ENCODE assay signal across 2 cellular contexts in genomic region chr12:75981773-75982564, GRCh38.
A peak's percentile ranks its signal among the peaks of the same experiment; 100 is the strongest.
TF ChIP-seq lines count a peak whose summit lies in the region.

No MANE protein-coding gene starts in this region.

TF ChIP-seq in HCT116, 20 proteins besides CTCF, POLR2A, EP300 and RAD21:
- TF ChIP-seq, protein P1, sequence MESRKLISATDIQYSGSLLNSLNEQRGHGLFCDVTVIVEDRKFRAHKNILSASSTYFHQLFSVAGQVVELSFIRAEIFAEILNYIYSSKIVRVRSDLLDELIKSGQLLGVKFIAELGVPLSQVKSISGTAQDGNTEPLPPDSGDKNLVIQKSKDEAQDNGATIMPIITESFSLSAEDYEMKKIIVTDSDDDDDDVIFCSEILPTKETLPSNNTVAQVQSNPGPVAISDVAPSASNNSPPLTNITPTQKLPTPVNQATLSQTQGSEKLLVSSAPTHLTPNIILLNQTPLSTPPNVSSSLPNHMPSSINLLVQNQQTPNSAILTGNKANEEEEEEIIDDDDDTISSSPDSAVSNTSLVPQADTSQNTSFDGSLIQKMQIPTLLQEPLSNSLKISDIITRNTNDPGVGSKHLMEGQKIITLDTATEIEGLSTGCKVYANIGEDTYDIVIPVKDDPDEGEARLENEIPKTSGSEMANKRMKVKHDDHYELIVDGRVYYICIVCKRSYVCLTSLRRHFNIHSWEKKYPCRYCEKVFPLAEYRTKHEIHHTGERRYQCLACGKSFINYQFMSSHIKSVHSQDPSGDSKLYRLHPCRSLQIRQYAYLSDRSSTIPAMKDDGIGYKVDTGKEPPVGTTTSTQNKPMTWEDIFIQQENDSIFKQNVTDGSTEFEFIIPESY (IDR thresholded peaks at IDR 0.05; ENCODE audit: extremely low read depth, insufficient replicate concordance, low read length): no peak
- TF ChIP-seq EZH2 (IDR thresholded peaks at IDR 0.05): no peak
- TF ChIP-seq YY1 (IDR thresholded peaks at IDR 0.05; ENCODE audit: extremely low read depth, insufficient replicate concordance, low read depth, low read length): no peak
- TF ChIP-seq TCF7L2 (IDR thresholded peaks at IDR 0.05; ENCODE audit: borderline replicate concordance, extremely low read depth, insufficient read depth, insufficient read length): no peak
- no peak for TF ChIP-seq SIN3A (IDR thresholded peaks at IDR 0.05; ENCODE audit: low read depth)
- TF ChIP-seq POLR2AphosphoS5 (IDR thresholded peaks at IDR 0.05; ENCODE audit: low read depth, low read length): peak; percentile 61
- TF ChIP-seq SP1 (IDR thresholded peaks at IDR 0.05; ENCODE audit: low read depth): peak; percentile 38; the same call in 1 of the 2 replicates
- TF ChIP-seq CEBPB (IDR thresholded peaks at IDR 0.05; ENCODE audit: low read depth): no peak
- no peak for TF ChIP-seq ZFX (IDR thresholded peaks at IDR 0.05)
- no peak for TF ChIP-seq EZH2phosphoT487 (IDR thresholded peaks at IDR 0.05; ENCODE audit: borderline replicate concordance)
- TF ChIP-seq MAX (IDR thresholded peaks at IDR 0.05): no peak
- TF ChIP-seq EGR1 (IDR thresholded peaks at IDR 0.05; ENCODE audit: low read depth): no peak
- 0 out of 2 replicates have a peak, but pooled peaks have one; percentile 9 for TF ChIP-seq JUND (IDR thresholded peaks at IDR 0.05)
- no peak for TF ChIP-seq SRF (IDR thresholded peaks at IDR 0.05; ENCODE audit: low read depth)
- TF ChIP-seq, protein P2, sequence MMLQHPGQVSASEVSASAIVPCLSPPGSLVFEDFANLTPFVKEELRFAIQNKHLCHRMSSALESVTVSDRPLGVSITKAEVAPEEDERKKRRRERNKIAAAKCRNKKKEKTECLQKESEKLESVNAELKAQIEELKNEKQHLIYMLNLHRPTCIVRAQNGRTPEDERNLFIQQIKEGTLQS (IDR thresholded peaks at IDR 0.05): no peak
- no peak for TF ChIP-seq CBX3 (IDR thresholded peaks at IDR 0.05; ENCODE audit: low read depth)

TF ChIP-seq in HepG2, 621 proteins besides CTCF, POLR2A, EP300 and RAD21:
- TF ChIP-seq MZF1 (CRISPR knock-in tag; IDR thresholded peaks at IDR 0.05; ENCODE audit: borderline replicate concordance) (no peak), ZNF160 (CRISPR knock-in tag; IDR thresholded peaks at IDR 0.05) (no peak), PTBP1 (IDR thresholded peaks at IDR 0.05; ENCODE audit: low read depth, low read length, poor library complexity, severe bottlenecking) (no peak), ZNF329 (CRISPR knock-in tag; IDR thresholded peaks at IDR 0.05; ENCODE audit: low read depth) (no peak), TIGD3 (CRISPR knock-in tag; IDR thresholded peaks at IDR 0.05; ENCODE audit: borderline replicate concordance) (no peak), CC2D1A (CRISPR knock-in tag; IDR thresholded peaks at IDR 0.05) (no peak), GATAD2A (CRISPR knock-in tag; IDR thresholded peaks at IDR 0.05) (no peak), SP140L (CRISPR knock-in tag; IDR thresholded peaks at IDR 0.05; ENCODE audit: borderline replicate concordance) (no peak), FOXA3 (CRISPR knock-in tag; IDR thresholded peaks at IDR 0.05) (no peak), PAWR (CRISPR knock-in tag; IDR thresholded peaks at IDR 0.05; ENCODE audit: borderline replicate concordance) (no peak), PPARG (CRISPR knock-in tag; conservative IDR thresholded peaks at IDR 0.05) (no peak), KLF12 (CRISPR knock-in tag; IDR thresholded peaks at IDR 0.05; ENCODE audit: borderline replicate concordance) (no peak), ZNF367 (CRISPR knock-in tag; IDR thresholded peaks at IDR 0.05; ENCODE audit: borderline replicate concordance) (no peak), ZNF670 (CRISPR knock-in tag; IDR thresholded peaks at IDR 0.05; ENCODE audit: borderline replicate concordance) (no peak), EEA1 (CRISPR knock-in tag; IDR thresholded peaks at IDR 0.05; ENCODE audit: borderline replicate concordance) (no peak), SMARCE1 (IDR thresholded peaks at IDR 0.05; ENCODE audit: borderline replicate concordance) (no peak)
- TF ChIP-seq, protein P3, sequence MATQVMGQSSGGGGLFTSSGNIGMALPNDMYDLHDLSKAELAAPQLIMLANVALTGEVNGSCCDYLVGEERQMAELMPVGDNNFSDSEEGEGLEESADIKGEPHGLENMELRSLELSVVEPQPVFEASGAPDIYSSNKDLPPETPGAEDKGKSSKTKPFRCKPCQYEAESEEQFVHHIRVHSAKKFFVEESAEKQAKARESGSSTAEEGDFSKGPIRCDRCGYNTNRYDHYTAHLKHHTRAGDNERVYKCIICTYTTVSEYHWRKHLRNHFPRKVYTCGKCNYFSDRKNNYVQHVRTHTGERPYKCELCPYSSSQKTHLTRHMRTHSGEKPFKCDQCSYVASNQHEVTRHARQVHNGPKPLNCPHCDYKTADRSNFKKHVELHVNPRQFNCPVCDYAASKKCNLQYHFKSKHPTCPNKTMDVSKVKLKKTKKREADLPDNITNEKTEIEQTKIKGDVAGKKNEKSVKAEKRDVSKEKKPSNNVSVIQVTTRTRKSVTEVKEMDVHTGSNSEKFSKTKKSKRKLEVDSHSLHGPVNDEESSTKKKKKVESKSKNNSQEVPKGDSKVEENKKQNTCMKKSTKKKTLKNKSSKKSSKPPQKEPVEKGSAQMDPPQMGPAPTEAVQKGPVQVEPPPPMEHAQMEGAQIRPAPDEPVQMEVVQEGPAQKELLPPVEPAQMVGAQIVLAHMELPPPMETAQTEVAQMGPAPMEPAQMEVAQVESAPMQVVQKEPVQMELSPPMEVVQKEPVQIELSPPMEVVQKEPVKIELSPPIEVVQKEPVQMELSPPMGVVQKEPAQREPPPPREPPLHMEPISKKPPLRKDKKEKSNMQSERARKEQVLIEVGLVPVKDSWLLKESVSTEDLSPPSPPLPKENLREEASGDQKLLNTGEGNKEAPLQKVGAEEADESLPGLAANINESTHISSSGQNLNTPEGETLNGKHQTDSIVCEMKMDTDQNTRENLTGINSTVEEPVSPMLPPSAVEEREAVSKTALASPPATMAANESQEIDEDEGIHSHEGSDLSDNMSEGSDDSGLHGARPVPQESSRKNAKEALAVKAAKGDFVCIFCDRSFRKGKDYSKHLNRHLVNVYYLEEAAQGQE (IDR thresholded peaks at IDR 0.05; ENCODE audit: borderline replicate concordance in 1 of 2, low read depth in 1 of 2, low read length in 2 of 2): no peak
- TF ChIP-seq, protein P4, sequence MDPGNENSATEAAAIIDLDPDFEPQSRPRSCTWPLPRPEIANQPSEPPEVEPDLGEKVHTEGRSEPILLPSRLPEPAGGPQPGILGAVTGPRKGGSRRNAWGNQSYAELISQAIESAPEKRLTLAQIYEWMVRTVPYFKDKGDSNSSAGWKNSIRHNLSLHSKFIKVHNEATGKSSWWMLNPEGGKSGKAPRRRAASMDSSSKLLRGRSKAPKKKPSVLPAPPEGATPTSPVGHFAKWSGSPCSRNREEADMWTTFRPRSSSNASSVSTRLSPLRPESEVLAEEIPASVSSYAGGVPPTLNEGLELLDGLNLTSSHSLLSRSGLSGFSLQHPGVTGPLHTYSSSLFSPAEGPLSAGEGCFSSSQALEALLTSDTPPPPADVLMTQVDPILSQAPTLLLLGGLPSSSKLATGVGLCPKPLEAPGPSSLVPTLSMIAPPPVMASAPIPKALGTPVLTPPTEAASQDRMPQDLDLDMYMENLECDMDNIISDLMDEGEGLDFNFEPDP (CRISPR knock-in tag; conservative IDR thresholded peaks at IDR 0.05): no peak
- TF ChIP-seq, protein P5, sequence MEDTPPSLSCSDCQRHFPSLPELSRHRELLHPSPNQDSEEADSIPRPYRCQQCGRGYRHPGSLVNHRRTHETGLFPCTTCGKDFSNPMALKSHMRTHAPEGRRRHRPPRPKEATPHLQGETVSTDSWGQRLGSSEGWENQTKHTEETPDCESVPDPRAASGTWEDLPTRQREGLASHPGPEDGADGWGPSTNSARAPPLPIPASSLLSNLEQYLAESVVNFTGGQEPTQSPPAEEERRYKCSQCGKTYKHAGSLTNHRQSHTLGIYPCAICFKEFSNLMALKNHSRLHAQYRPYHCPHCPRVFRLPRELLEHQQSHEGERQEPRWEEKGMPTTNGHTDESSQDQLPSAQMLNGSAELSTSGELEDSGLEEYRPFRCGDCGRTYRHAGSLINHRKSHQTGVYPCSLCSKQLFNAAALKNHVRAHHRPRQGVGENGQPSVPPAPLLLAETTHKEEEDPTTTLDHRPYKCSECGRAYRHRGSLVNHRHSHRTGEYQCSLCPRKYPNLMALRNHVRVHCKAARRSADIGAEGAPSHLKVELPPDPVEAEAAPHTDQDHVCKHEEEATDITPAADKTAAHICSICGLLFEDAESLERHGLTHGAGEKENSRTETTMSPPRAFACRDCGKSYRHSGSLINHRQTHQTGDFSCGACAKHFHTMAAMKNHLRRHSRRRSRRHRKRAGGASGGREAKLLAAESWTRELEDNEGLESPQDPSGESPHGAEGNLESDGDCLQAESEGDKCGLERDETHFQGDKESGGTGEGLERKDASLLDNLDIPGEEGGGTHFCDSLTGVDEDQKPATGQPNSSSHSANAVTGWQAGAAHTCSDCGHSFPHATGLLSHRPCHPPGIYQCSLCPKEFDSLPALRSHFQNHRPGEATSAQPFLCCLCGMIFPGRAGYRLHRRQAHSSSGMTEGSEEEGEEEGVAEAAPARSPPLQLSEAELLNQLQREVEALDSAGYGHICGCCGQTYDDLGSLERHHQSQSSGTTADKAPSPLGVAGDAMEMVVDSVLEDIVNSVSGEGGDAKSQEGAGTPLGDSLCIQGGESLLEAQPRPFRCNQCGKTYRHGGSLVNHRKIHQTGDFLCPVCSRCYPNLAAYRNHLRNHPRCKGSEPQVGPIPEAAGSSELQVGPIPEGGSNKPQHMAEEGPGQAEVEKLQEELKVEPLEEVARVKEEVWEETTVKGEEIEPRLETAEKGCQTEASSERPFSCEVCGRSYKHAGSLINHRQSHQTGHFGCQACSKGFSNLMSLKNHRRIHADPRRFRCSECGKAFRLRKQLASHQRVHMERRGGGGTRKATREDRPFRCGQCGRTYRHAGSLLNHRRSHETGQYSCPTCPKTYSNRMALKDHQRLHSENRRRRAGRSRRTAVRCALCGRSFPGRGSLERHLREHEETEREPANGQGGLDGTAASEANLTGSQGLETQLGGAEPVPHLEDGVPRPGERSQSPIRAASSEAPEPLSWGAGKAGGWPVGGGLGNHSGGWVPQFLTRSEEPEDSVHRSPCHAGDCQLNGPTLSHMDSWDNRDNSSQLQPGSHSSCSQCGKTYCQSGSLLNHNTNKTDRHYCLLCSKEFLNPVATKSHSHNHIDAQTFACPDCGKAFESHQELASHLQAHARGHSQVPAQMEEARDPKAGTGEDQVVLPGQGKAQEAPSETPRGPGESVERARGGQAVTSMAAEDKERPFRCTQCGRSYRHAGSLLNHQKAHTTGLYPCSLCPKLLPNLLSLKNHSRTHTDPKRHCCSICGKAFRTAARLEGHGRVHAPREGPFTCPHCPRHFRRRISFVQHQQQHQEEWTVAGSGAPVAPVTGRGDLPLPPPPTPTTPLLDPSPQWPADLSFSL (CRISPR knock-in tag; IDR thresholded peaks at IDR 0.05): no peak
